In the genomic region with DNA sequence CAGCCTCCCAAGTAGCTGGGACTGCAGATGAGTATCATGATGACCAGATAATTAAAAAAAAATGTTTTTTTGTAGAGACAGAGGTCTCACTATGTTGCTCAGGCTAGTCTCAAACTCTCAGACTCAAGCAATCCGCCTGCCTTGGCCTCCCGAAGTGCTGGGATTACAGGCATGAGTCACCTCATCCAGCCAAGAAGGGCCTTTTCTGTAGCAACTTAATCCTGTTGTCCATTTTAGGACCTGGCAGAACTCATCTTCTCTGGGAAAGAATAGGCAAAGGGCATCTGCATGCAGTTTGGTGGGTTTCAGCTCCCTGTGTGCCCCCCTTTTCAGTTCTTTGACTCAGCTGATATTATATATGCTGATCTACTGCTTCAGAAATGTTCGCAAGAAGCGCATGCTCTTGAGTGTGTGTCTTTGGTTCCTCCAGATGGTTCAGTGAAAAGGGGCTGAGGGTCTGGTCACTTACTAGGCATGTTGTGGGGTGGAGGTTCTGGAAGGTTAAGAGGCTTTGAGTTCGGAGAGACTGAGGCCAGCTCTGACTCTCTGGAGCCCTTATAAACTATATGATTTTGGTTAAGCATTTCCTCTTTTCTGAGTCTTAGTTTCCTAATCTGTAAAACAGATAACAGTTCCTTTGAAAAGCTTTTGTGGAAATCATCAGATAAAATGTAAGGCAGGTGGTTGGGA, we compare ENCODE assay signal across 23 cellular contexts. TPM values are rescaled to one million over a fixed set of nuclear protein-coding genes. Genes with fewer than 3 reads are reported as not detected.
DNase-seq lines count a peak whose midpoint lies in the region; FAIRE-seq and TF ChIP-seq lines count a peak whose summit lies in the region.
"Had no signal": no experiment of that assay in that cellular context is flagged by ENCODE, and none has a peak within 500 bp of the region (broad histone marks: within the 10 kb centered on the region; RNA-seq: fewer than 3 reads in every experiment).

No MANE protein-coding gene starts in this region.

- H3K27me3 Mint-ChIP-seq in astrocyte (ENCODE audit: low read depth, unreplicated experiment) (no peaks in the 10 kb centered on the region), mesothelial cell of epicardium (ENCODE audit: low read depth) (no peaks in the 10 kb centered on the region)
- H3K27me3 Mint-ChIP-seq in activated CD4-positive, alpha-beta memory T cell treated with anti-CD3 and anti-CD28 coated beads for 36 hours, result no peaks in the 10 kb centered on the region
- H3K27me3 Mint-ChIP-seq: progenitor cell of endocrine pancreas had no signal

- H4K20me1 ChIP-seq in BLaER1 treated with 17β-estradiol and CSF1 and Interleukin-3, amounts not matched to agents 10 nM and 100 nM, result peaks cover 0 to 10% (median 4%) of the 10 kb centered on the region in 11 experiments; a peak in 6 of 22 replicates
- H4K20me1 ChIP-seq in astrocyte (ENCODE audit: insufficient read depth, low read length), result no peaks in the 10 kb centered on the region

- H3K27me3 ChIP-seq in BLaER1 treated with 17β-estradiol and CSF1 and Interleukin-3, amounts not matched to agents 10 nM and 100 nM, result no peaks in the 10 kb centered on the region
- H3K27me3 ChIP-seq in astrocyte (ENCODE audit: insufficient read depth, low read length) (no peaks in the 10 kb centered on the region), left ventricle myocardium inferior (ENCODE audit: low read depth) (no peaks in the 10 kb centered on the region)
- H3K27me3 ChIP-seq: suprapubic skin had no signal

- H3K36me3 Mint-ChIP-seq in astrocyte (ENCODE audit: low read depth, unreplicated experiment), result peaks cover 11% of the 10 kb centered on the region
- peaks cover 13% of the 10 kb centered on the region for H3K36me3 Mint-ChIP-seq in mesothelial cell of epicardium
- H3K36me3 Mint-ChIP-seq in activated CD4-positive, alpha-beta memory T cell treated with anti-CD3 and anti-CD28 coated beads for 36 hours, result peaks cover 16% of the 10 kb centered on the region

- CTCF ChIA-PET in activated CD4-positive, alpha-beta memory T cell treated with anti-CD3 and anti-CD28 coated beads for 36 hours (lab: Charles Lee), result interaction anchor here (0.9 to 3.2 kb wide), 13 partner anchors 16 to 416 kb away, joined by 3 to 69 read pairs (median 10); a partner anchor contains a TSS

- H3K27ac Mint-ChIP-seq in astrocyte (ENCODE audit: unreplicated experiment) (no peak overlapping the region), mesothelial cell of epicardium (peak overlapping the region; percentile 95)
- H3K27ac Mint-ChIP-seq in activated CD4-positive, alpha-beta memory T cell treated with anti-CD3 and anti-CD28 coated beads for 36 hours, result no peak overlapping the region
- H3K27ac Mint-ChIP-seq: nephron progenitor cell, progenitor cell of endocrine pancreas had no signal

- POLR2A ChIA-PET in activated CD4-positive, alpha-beta memory T cell treated with anti-CD3 and anti-CD28 coated beads for 36 hours (lab: Charles Lee), result interaction anchor here (2.8 kb wide), 1 partner anchor 20 kb away, joined by 19 read pairs; a partner anchor contains a TSS

- peak overlapping the region in 5 of 11 experiments; percentile 29 to 84 (median 69); a peak in 8 of 22 replicates for H3K4me2 ChIP-seq in BLaER1 treated with 17β-estradiol and CSF1 and Interleukin-3, amounts not matched to agents 10 nM and 100 nM
- H3K4me2 ChIP-seq in astrocyte (ENCODE audit: low read length), result no peak overlapping the region

- H3K9ac ChIP-seq in BLaER1 treated with 17β-estradiol and CSF1 and Interleukin-3, amounts not matched to agents 10 nM and 100 nM, result peak overlapping the region in 7 of 11 experiments; percentile 28 to 67 (median 44); a peak in 6 of 22 replicates
- no peak overlapping the region for H3K9ac ChIP-seq in astrocyte (ENCODE audit: low read length)

- no peaks in the 10 kb centered on the region for H3K79me2 ChIP-seq in astrocyte (ENCODE audit: insufficient read depth, low read length)

- H3K27ac ChIP-seq in BLaER1 treated with 17β-estradiol and CSF1 and Interleukin-3, amounts not matched to agents 10 nM and 100 nM, result peak overlapping the region in 6 of 11 experiments; percentile 34 to 87 (median 74); a peak in 7 of 22 replicates
- H3K27ac ChIP-seq in astrocyte (ENCODE audit: low read depth, low read length), result no peak overlapping the region
- H3K27ac ChIP-seq in left ventricle myocardium inferior (replicated peaks), result no peak overlapping the region

- FAIRE-seq in astrocyte (lab: Jason Lieb, UNC), result no peak
- FAIRE-seq: colon, GM18507, kidney, RCC 7860 had no signal

- H3K4me3 ChIP-seq in BLaER1 treated with 17β-estradiol and CSF1 and Interleukin-3, amounts not matched to agents 10 nM and 100 nM, result no peak overlapping the region
- H3K4me3 ChIP-seq in Jurkat, Clone E6-1 (ENCODE audit: low read length), result peak overlapping the region; percentile 30
- H3K4me3 ChIP-seq in astrocyte (ENCODE audit: insufficient read depth, low read depth, low read length), result no peak overlapping the region
- no peak overlapping the region for H3K4me3 ChIP-seq in left ventricle myocardium inferior
- H3K4me3 ChIP-seq: skin epidermis, suprapubic skin had no signal

- no peak for DNase-seq in Jurkat, Clone E6-1 (ENCODE audit: low read depth, low spot score)
- DNase-seq in astrocyte (ENCODE audit: low read depth) (no peak), mesothelial cell of epicardium (ENCODE audit: low spot score in 2 of 2, unreplicated experiment in 2 of 2) (no peak), germinal center (ENCODE audit: low spot score) (no peak), left ventricle myocardium inferior (no peak)
- DNase-seq in activated CD4-positive, alpha-beta memory T cell treated with anti-CD3 and anti-CD28 coated beads for 36 hours, result no peak
- DNase-seq: activated naive CD4-positive, alpha-beta T cell treated with anti-CD3 and anti-CD28 coated beads, Interleukin-2, amount 50 U/mL, for 16 hours; activated T-cell treated with anti-CD3 and anti-CD28 coated beads, Interleukin-2, amount 50 U/mL, for 4 hours; Karpas-422; kidney; midbrain; NCI-H1092; NCI-H2029 treated with DMSO at 0.1 percent for 48 hours; nephron progenitor cell; stimulated activated CD4-positive, alpha-beta T cell treated with anti-CD3 and anti-CD28 coated beads, Interleukin-4, amount 100 ng/mL, for 4 hours had no signal

- peaks cover 45 to 95% (median 73%) of the 10 kb centered on the region in 11 experiments for H3K36me3 ChIP-seq in BLaER1 treated with 17β-estradiol and CSF1 and Interleukin-3, amounts not matched to agents 10 nM and 100 nM
- peaks cover 15% of the 10 kb centered on the region for H3K36me3 ChIP-seq in astrocyte (ENCODE audit: insufficient read depth, low read length)
- H3K36me3 ChIP-seq in left ventricle myocardium inferior, result peaks cover 71% of the 10 kb centered on the region

- TF ChIP-seq CTCF in astrocyte (IDR thresholded peaks at IDR 0.05; ENCODE audit: insufficient read depth, low read depth, low read length) (no peak), mesothelial cell of epicardium (IDR thresholded peaks at IDR 0.05; ENCODE audit: unreplicated experiment) (no peak), left ventricle myocardium inferior (IDR thresholded peaks at IDR 0.05; ENCODE audit: borderline replicate concordance) (no peak)

- H2AFZ ChIP-seq in astrocyte (ENCODE audit: low read depth, low read length), result no peak overlapping the region

- peaks cover 13 to 27% (median 19%) of the 10 kb centered on the region in 10 experiments; a peak in 19 of 20 replicates for H3K4me1 ChIP-seq in BLaER1 treated with 17β-estradiol and CSF1 and Interleukin-3, amounts not matched to agents 10 nM and 100 nM
- H3K4me1 ChIP-seq in astrocyte (ENCODE audit: insufficient read depth, low read length) (peaks cover 21% of the 10 kb centered on the region), left ventricle myocardium inferior (peaks cover 10% of the 10 kb centered on the region)

- H3K9me3 Mint-ChIP-seq in astrocyte (ENCODE audit: unreplicated experiment), result no peaks in the 10 kb centered on the region
- H3K9me3 Mint-ChIP-seq in mesothelial cell of epicardium, result no peaks in the 10 kb centered on the region
- H3K9me3 Mint-ChIP-seq in activated CD4-positive, alpha-beta memory T cell treated with anti-CD3 and anti-CD28 coated beads for 36 hours, result no peaks in the 10 kb centered on the region
- H3K9me3 Mint-ChIP-seq: activated T-cell treated with anti-CD3 and anti-CD28 coated beads, Interleukin-2, amount 50 U/mL, for 4 hours; brain; nephron progenitor cell had no signal

- peak overlapping the region; percentile 10 for H3K4me3 Mint-ChIP-seq in astrocyte (ENCODE audit: unreplicated experiment)
- H3K4me3 Mint-ChIP-seq in mesothelial cell of epicardium, result no peak overlapping the region
- no peak overlapping the region for H3K4me3 Mint-ChIP-seq in activated CD4-positive, alpha-beta memory T cell treated with anti-CD3 and anti-CD28 coated beads for 36 hours
- H3K4me3 Mint-ChIP-seq: activated T-cell treated with anti-CD3 and anti-CD28 coated beads, Interleukin-2, amount 50 U/mL, for 4 hours; brain; nephron progenitor cell had no signal

- H3K4me1 Mint-ChIP-seq in astrocyte (ENCODE audit: low read depth, unreplicated experiment) (peaks cover 23% of the 10 kb centered on the region), mesothelial cell of epicardium (peaks cover 16% of the 10 kb centered on the region)
- peaks cover 6% of the 10 kb centered on the region for H3K4me1 Mint-ChIP-seq in activated CD4-positive, alpha-beta memory T cell treated with anti-CD3 and anti-CD28 coated beads for 36 hours (ENCODE audit: low read depth)
- H3K4me1 Mint-ChIP-seq: nephron progenitor cell had no signal

- H3K9me3 ChIP-seq in BLaER1 treated with 17β-estradiol and CSF1 and Interleukin-3, amounts not matched to agents 10 nM and 100 nM (replicated peaks in 1 of 11), result no peaks in the 10 kb centered on the region
- no peaks in the 10 kb centered on the region for H3K9me3 ChIP-seq in astrocyte (ENCODE audit: insufficient read depth, low read depth, low read length)
- H3K9me3 ChIP-seq in left ventricle myocardium inferior (replicated peaks), result no peaks in the 10 kb centered on the region
- H3K9me3 ChIP-seq: suprapubic skin had no signal

- intact Hi-C loops in left ventricle myocardium inferior (cut with micrococcal nuclease), result loop anchor here (5.0 kb wide), 1 partner anchor 319 kb away; no protein-coding TSS in a partner anchor
- intact Hi-C loops in activated CD4-positive, alpha-beta memory T cell treated with anti-CD3 and anti-CD28 coated beads for 36 hours (cut with micrococcal nuclease), result loop anchor here (5.0 to 10.0 kb wide), 2 partner anchors 79 to 416 kb away; a partner anchor contains a TSS

RNA-seq across cellular contexts. Expression of a gene that starts 19.4 kb away (rescaled TPM):
- 118 TPM for polyA plus RNA-seq in Jurkat, Clone E6-1 (2012; ENCODE audit: insufficient read depth, insufficient read length)
- total RNA-seq in astrocyte (48.2 and 52.6 TPM in 2 replicates), mesothelial cell of epicardium (103 to 107 TPM (median 105 TPM) in 3 replicates), left ventricle myocardium inferior (51.1 TPM)
- total RNA-seq in activated CD4-positive, alpha-beta memory T cell treated with anti-CD3 and anti-CD28 coated beads for 36 hours, result 100 to 1,000 TPM; 133 to 136 TPM

RNA-seq across cellular contexts. Expression of a gene that starts 29.7 kb away (rescaled TPM):
- polyA plus RNA-seq in Jurkat, Clone E6-1 (2012; ENCODE audit: insufficient read depth, insufficient read length), result 47.2 TPM
- total RNA-seq in astrocyte, result 25.1 and 30.3 TPM in 2 replicates
- 36.6 to 40.0 TPM (median 38.0 TPM) in 3 replicates for total RNA-seq in mesothelial cell of epicardium
- 30.8 TPM for total RNA-seq in left ventricle myocardium inferior
- total RNA-seq in activated CD4-positive, alpha-beta memory T cell treated with anti-CD3 and anti-CD28 coated beads for 36 hours, result 10 to 100 TPM; 34.7 to 37.2 TPM

RNA-seq across cellular contexts. Expression of a gene that starts 35.3 kb away (rescaled TPM):
- polyA plus RNA-seq in Jurkat, Clone E6-1 (2012; ENCODE audit: insufficient read depth, insufficient read length), result 33.3 TPM
- total RNA-seq in astrocyte (36.6 and 47.2 TPM in 2 replicates), mesothelial cell of epicardium (143 to 151 TPM (median 145 TPM) in 3 replicates), left ventricle myocardium inferior (15.3 TPM)
- under 1 TPM; 0.17 to 0.85 TPM for total RNA-seq in activated CD4-positive, alpha-beta memory T cell treated with anti-CD3 and anti-CD28 coated beads for 36 hours

Comparison
In these comparisons a context has a peak if more than half of its experiments do, and no peak if none do; other contexts are left out.
1. H3K27ac ChIP-seq: peak in BLaER1 treated with 17β-estradiol and CSF1 and Interleukin-3, amounts not matched to agents 10 nM and 100 nM (6 of 11); none in astrocyte (single experiment) and left ventricle myocardium inferior (single experiment).